8 cellular contexts compared by ENCODE assay signal in genomic region chr5:142611154-142611553, GRCh38.
DNase-seq lines count a peak whose midpoint lies in the region; ATAC-seq and TF ChIP-seq lines count a peak whose summit lies in the region.

No MANE protein-coding gene starts in this region.

- H3K27ac ChIP-seq in HL-60 (replicated peaks) (no peak overlapping the region), Panc1 (ENCODE audit: low read length) (no peak overlapping the region), neuronal stem cell (replicated peaks; ENCODE audit: low read length) (no peak overlapping the region), tibial artery (peak overlapping the region; percentile 10 to 37)

- H3K18ac ChIP-seq in neuronal stem cell (ENCODE audit: low read length) = no peak overlapping the region

- no peaks in the 10 kb centered on the region for H3K9me3 Mint-ChIP-seq in activated T-cell treated with anti-CD3 and anti-CD28 coated beads, Interleukin-2, amount 50 U/mL, for 4 hours

- H3K27me3 ChIP-seq in HL-60 (ENCODE audit: insufficient read depth, poor library complexity, severe bottlenecking) = peaks cover 15% of the 10 kb centered on the region
- no peaks in the 10 kb centered on the region for H3K27me3 ChIP-seq in Panc1 (ENCODE audit: control insufficient read depth, insufficient read depth, low read length)
- no peaks in the 10 kb centered on the region for H3K27me3 ChIP-seq in neuronal stem cell (ENCODE audit: control insufficient read depth in 3 of 3, insufficient read depth in 3 of 3, low read depth in 1 of 3, low read length in 3 of 3)
- H3K27me3 ChIP-seq in tibial artery = no peaks in the 10 kb centered on the region

- no peak overlapping the region for H2BK12ac ChIP-seq in neuronal stem cell (ENCODE audit: low read length)

- DNase-seq in CD1c-positive myeloid dendritic cell (ENCODE audit: extremely low spot score) (peak; percentile 47), HL-60 (ENCODE audit: low read depth in 1 of 2, low spot score in 1 of 2) (peak in 1 of 2 experiments; percentile 57), Panc1 (ENCODE audit: low read depth, low spot score) (peak; percentile 73), fibroblast of mammary gland (ENCODE audit: low read depth) (peak; percentile 75), neuronal stem cell (ENCODE audit: low spot score) (peak; percentile 42), tibial artery (peak; percentile 78 to 88)
- DNase-seq in activated T-cell treated with anti-CD3 and anti-CD28 coated beads, Interleukin-2, amount 50 U/mL, for 4 hours = peak; percentile 58

- H3K9ac ChIP-seq in neuronal stem cell (ENCODE audit: low read depth, low read length, poor library complexity) = no peak overlapping the region

- peak; percentile 88 for ATAC-seq in GM19328 (IDR thresholded peaks at IDR 0.05; ENCODE audit: unreplicated experiment)
- peak; percentile 94 for ATAC-seq in Panc1
- peak; percentile 89 to 94 for ATAC-seq in activated T-cell treated with anti-CD3 and anti-CD28 coated beads, Interleukin-2, amount 50 U/mL, for 4 hours

- H4K91ac ChIP-seq in neuronal stem cell (ENCODE audit: low read depth, low read length, poor library complexity) = no peak overlapping the region

- H2AFZ ChIP-seq in neuronal stem cell (ENCODE audit: low read length) = peak overlapping the region; percentile 0

- no peaks in the 10 kb centered on the region for H3K79me1 ChIP-seq in neuronal stem cell (ENCODE audit: low read depth, low read length)

- TF ChIP-seq CTCF in HL-60 (IDR thresholded peaks at IDR 0.05; ENCODE audit: insufficient read depth, low read length) (peak; percentile 69), Panc1 (IDR thresholded peaks at IDR 0.05) (peak; percentile 97), fibroblast of mammary gland (conservative IDR thresholded peaks at IDR 0.05; ENCODE audit: control insufficient read depth, insufficient read depth, low read depth, low read length) (peak; percentile 99), tibial artery (IDR thresholded peaks at IDR 0.05) (peak; percentile 93 to 97)

- H2BK120ac ChIP-seq in neuronal stem cell (ENCODE audit: low read depth, low read length) = no peak overlapping the region

- intact Hi-C loops in Panc1 (cut with micrococcal nuclease; ENCODE audit: unreplicated experiment) = loop anchor here (1.0 to 2.0 kb wide), 2 partner anchors 44 to 88 kb away; no protein-coding TSS in a partner anchor
- intact Hi-C loops in tibial artery (cut with DNase I; ENCODE audit: low total_unique reads) = loop anchor here (5.0 kb wide), 2 partner anchors 46 to 86 kb away; no protein-coding TSS in a partner anchor

- no peak overlapping the region for H2AK5ac ChIP-seq in neuronal stem cell (ENCODE audit: low read depth, low read length)

- H3K4me3 ChIP-seq in HL-60 (replicated peaks; ENCODE audit: insufficient read depth, low read length) = no peak overlapping the region
- H3K4me3 ChIP-seq in Panc1 (ENCODE audit: low read depth in 2 of 2, low read length in 2 of 2) = no peak overlapping the region
- no peak overlapping the region for H3K4me3 ChIP-seq in fibroblast of mammary gland (ENCODE audit: control insufficient read depth, low read depth, low read length)
- H3K4me3 ChIP-seq in neuronal stem cell (ENCODE audit: low read length in 2 of 2) = no peak overlapping the region
- H3K4me3 ChIP-seq in tibial artery = no peak overlapping the region

- H3K14ac ChIP-seq in neuronal stem cell (ENCODE audit: low read length) = no peak overlapping the region

- no peaks in the 10 kb centered on the region for H3K36me3 Mint-ChIP-seq in activated T-cell treated with anti-CD3 and anti-CD28 coated beads, Interleukin-2, amount 50 U/mL, for 4 hours (ENCODE audit: insufficient read depth)

- no peak overlapping the region for H4K8ac ChIP-seq in neuronal stem cell (ENCODE audit: low read depth, low read length)

- peaks cover 5% of the 10 kb centered on the region for H3K27me3 Mint-ChIP-seq in activated T-cell treated with anti-CD3 and anti-CD28 coated beads, Interleukin-2, amount 50 U/mL, for 4 hours (ENCODE audit: low read depth)

- no peaks in the 10 kb centered on the region; the same call in 1 of the 2 replicates for H3K4me1 ChIP-seq in Panc1 (ENCODE audit: control insufficient read depth, insufficient read depth, low read length)
- peaks cover 0 to 2% of the 10 kb centered on the region in 2 donors for H3K4me1 ChIP-seq in neuronal stem cell (ENCODE audit: control insufficient read depth in 2 of 2, insufficient read depth in 1 of 2, low read depth in 1 of 2, low read length in 2 of 2)
- H3K4me1 ChIP-seq in tibial artery = peaks cover 0 to 29% (median 4%) of the 10 kb centered on the region in 4 donors

- H3K4me3 Mint-ChIP-seq in activated T-cell treated with anti-CD3 and anti-CD28 coated beads, Interleukin-2, amount 50 U/mL, for 4 hours = no peak overlapping the region

- BruUV-seq in Panc1 (replicated peaks; lab: Mats Ljungman, UMichigan) = no TSS peak

- no peak overlapping the region for H2BK5ac ChIP-seq in neuronal stem cell (ENCODE audit: low read length)

- no peak overlapping the region for H3K23ac ChIP-seq in neuronal stem cell (ENCODE audit: low read depth, low read length, poor library complexity)

- no peak overlapping the region for H3K4ac ChIP-seq in neuronal stem cell (ENCODE audit: low read length)

- no CpG with 5 or more reads among the region's 8 CpGs for WGBS in neuronal stem cell (ENCODE audit: extremely low coverage in 2 of 2, insufficient read length in 2 of 2, insufficient replicate concordance in 1 of 2), 2 donors

- H3K9me3 ChIP-seq in Panc1 (ENCODE audit: control insufficient read depth, insufficient read depth, low read depth, low read length) = no peaks in the 10 kb centered on the region
- no peaks in the 10 kb centered on the region for H3K9me3 ChIP-seq in neuronal stem cell (replicated peaks in 1 of 2; ENCODE audit: control insufficient read depth in 2 of 2, insufficient read depth in 1 of 2, low read depth in 1 of 2, low read length in 2 of 2)
- H3K9me3 ChIP-seq in tibial artery = no peaks in the 10 kb centered on the region

- in situ Hi-C loops in Panc1 (cut with HindIII; ENCODE audit: low pct_unique_long_range_greater_than_20kb, low sequenced_read_pairs) = no loop called here

- peaks cover 2% of the 10 kb centered on the region for H3K4me1 Mint-ChIP-seq in activated T-cell treated with anti-CD3 and anti-CD28 coated beads, Interleukin-2, amount 50 U/mL, for 4 hours (ENCODE audit: low read depth)

- no peak overlapping the region for H3K4me2 ChIP-seq in neuronal stem cell (ENCODE audit: insufficient read depth, low read length, poor library complexity, severe bottlenecking)

- POLR2A ChIA-PET in Panc1 (lab: Charles Lee) = no interaction called here

- H2BK15ac ChIP-seq in neuronal stem cell (ENCODE audit: low read length) = no peak overlapping the region

- no peaks in the 10 kb centered on the region for H3K36me3 ChIP-seq in Panc1 (ENCODE audit: control insufficient read depth, insufficient read depth, low read length)
- no peaks in the 10 kb centered on the region for H3K36me3 ChIP-seq in neuronal stem cell (replicated peaks in 1 of 2; ENCODE audit: control insufficient read depth in 2 of 2, insufficient read depth in 2 of 2, low read length in 2 of 2)
- H3K36me3 ChIP-seq in tibial artery = no peaks in the 10 kb centered on the region

- CTCF ChIA-PET in Panc1 (lab: Charles Lee) = interaction anchor here (1.9 kb wide), 1 partner anchor 44 kb away, joined by 12 read pairs; no protein-coding TSS in a partner anchor

Comparison
In these comparisons a context has a peak if more than half of its experiments do, and no peak if none do; other contexts are left out.
1. H3K27ac ChIP-seq: peak in tibial artery (2 of 2); none in HL-60 (single experiment), Panc1 (single experiment) and neuronal stem cell (single experiment).
2. Peak in every context shown above with its lines, with median percentiles within 50 percentile points of each other: ATAC-seq and CTCF ChIP-seq.